In the genomic region with DNA sequence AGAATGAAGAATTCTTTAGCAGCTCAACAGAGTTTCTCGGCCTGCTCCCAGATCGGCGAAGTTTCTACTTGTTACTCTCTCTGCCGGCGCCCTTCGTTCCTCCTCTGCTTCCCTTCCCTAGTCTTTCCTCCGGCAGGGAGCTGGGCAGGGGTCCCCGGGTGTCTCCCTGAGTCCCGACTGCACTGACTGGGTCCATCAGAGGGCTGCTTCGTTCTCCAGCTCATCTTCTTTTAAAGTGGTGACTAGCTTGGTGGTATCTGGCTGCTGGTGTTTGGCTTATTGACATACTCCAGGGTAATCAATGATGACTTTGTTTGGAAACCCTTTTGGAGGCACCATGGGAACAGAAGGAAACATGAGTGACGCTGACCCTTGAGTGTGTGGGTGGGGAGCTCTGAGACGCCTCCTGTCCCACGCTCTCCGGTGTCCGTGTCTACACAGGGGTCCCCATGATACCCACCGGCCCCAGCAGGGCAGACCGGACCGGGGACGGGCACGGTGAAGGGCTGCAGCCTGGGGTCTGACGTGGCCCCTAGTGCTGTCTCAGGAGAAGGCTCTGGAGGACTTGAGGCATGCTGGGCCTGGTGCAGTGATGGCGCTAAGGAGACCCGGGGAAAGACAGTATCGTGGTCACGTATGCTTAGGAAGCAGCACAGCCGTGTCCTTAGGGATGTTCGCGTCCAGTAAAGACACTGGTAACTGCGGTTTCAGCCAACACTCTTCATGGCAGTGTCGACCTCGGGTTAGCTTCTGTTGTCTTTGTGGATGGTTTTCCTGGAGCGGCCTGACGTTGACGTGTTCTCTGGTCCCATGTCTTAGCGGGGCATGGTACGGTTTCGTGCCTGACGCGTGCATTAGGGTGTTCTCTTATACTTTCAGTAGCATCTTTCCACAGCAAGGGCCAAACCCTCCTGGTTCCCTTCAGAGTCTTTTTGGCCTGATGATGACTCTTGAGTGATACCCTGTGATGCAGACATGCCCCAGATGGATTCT, we compare ENCODE assay signal across 21 cellular contexts. TPM values are rescaled to one million over a fixed set of nuclear protein-coding genes. Genes with fewer than 3 reads are reported as not detected.
DNase-seq lines count a peak whose midpoint lies in the region; ATAC-seq, FAIRE-seq and TF ChIP-seq lines count a peak whose summit lies in the region.
"Had no signal": no experiment of that assay in that cellular context is flagged by ENCODE, and none has a peak within 500 bp of the region (broad histone marks: within the 10 kb centered on the region; RNA-seq: fewer than 3 reads in every experiment).

No MANE protein-coding gene starts in this region.

- TSS peak; percentile 30 for BruUV-seq in HepG2 (replicated peaks; lab: Mats Ljungman, UMichigan)

- POLR2A ChIA-PET in activated B cell treated with CpG ODN at 0.5 μM for 24 hours (lab: Charles Lee) (interaction anchor here (1.0 to 1.1 kb wide), 2 partner anchors 13 to 73 kb away, joined by 3 to 5 read pairs; no protein-coding TSS in a partner anchor), HepG2 (lab: Yijun Ruan, JAX) (no interaction called here)

- H3K27ac ChIP-seq in heart right ventricle (no peak overlapping the region), HepG2 (ENCODE audit: extremely low read length, insufficient read depth, low read length) (no peak overlapping the region)
- H3K27ac ChIP-seq: brain microvascular endothelial cell had no signal

- peak overlapping the region; percentile 51 for H3K27ac Mint-ChIP-seq in activated B cell treated with CpG ODN at 0.5 μM for 24 hours
- peak overlapping the region; percentile 46 for H3K27ac Mint-ChIP-seq in stimulated activated memory B cell treated with anti-CD40 and anti-IgM and Interleukin-4, amounts not matched to agents 10 μg/mL and 1 μg/mL and 100 μg/mL, for 72 hours
- H3K27ac Mint-ChIP-seq: T-helper 1 cell treated with Interleukin-12 subunit alpha and Interleukin-12 subunit beta and Interleukin-4 antibody, amounts not matched to agents 30 μg/mL and 1 μg/mL, for 36 hours had no signal

- peaks cover 3% of the 10 kb centered on the region for H3K79me2 ChIP-seq in HepG2 (ENCODE audit: insufficient read depth, low read length)

- no peak for TF ChIP-seq CTCF in heart right ventricle (IDR thresholded peaks at IDR 0.05)
- no peak for TF ChIP-seq CTCF in activated B cell treated with CpG ODN at 0.5 μM for 24 hours (IDR thresholded peaks at IDR 0.05)
- no peak for TF ChIP-seq CTCF in HepG2 (CRISPR knock-in tag; IDR thresholded peaks at IDR 0.05)

- H3K4me3 ChIP-seq in heart right ventricle (no peak overlapping the region), HepG2 (replicated peaks in 1 of 3; ENCODE audit: insufficient read depth in 1 of 3, low read depth in 2 of 3, low read length in 3 of 3) (no peak overlapping the region)
- H3K4me3 ChIP-seq: gastrocnemius medialis had no signal

- no peak overlapping the region for H3K9ac ChIP-seq in HepG2 (ENCODE audit: insufficient read depth, low read depth, low read length)

- intact Hi-C loops in Right ventricle myocardium inferior (cut with DNase I) (no loop called here), heart right ventricle (cut with DNase I) (no loop called here), activated B cell treated with CpG ODN at 0.5 μM for 24 hours (cut with micrococcal nuclease) (no loop called here), HepG2 (cut with micrococcal nuclease; ENCODE audit: unreplicated experiment) (no loop called here)

- peaks cover 0 to 18% (median 14%) of the 10 kb centered on the region in 9 donors for H3K4me1 ChIP-seq in heart right ventricle
- H3K4me1 ChIP-seq in HepG2 (ENCODE audit: insufficient read depth, low read length): no peaks in the 10 kb centered on the region

- H3K36me3 Mint-ChIP-seq in activated B cell treated with CpG ODN at 0.5 μM for 24 hours (ENCODE audit: low read depth): peaks cover 91% of the 10 kb centered on the region
- peaks cover 70% of the 10 kb centered on the region for H3K36me3 Mint-ChIP-seq in stimulated activated memory B cell treated with anti-CD40 and anti-IgM and Interleukin-4, amounts not matched to agents 10 μg/mL and 1 μg/mL and 100 μg/mL, for 72 hours
- H3K36me3 Mint-ChIP-seq: IgD-negative memory B cell had no signal

- H3K27me3 ChIP-seq in heart right ventricle (no peaks in the 10 kb centered on the region), HepG2 (ENCODE audit: control insufficient read depth in 1 of 2, insufficient read depth in 2 of 2, low read length in 2 of 2) (no peaks in the 10 kb centered on the region; a peak in 1 of 5 replicates)
- H3K27me3 ChIP-seq: brain microvascular endothelial cell, gastrocnemius medialis had no signal

- no peak for TF ChIP-seq RAD21 in HepG2 (CRISPR knock-in tag; IDR thresholded peaks at IDR 0.05)

- WGBS in heart right ventricle, 2 donors: 93 to 94% methylated on average over 39 of the region's 39 CpGs
- 93% methylated on average over 38 of the region's 39 CpGs for WGBS in HepG2 (ENCODE audit: low lambda C conversion rate)

- H3K9me3 Mint-ChIP-seq in activated B cell treated with CpG ODN at 0.5 μM for 24 hours: no peaks in the 10 kb centered on the region
- no peaks in the 10 kb centered on the region for H3K9me3 Mint-ChIP-seq in stimulated activated memory B cell treated with anti-CD40 and anti-IgM and Interleukin-4, amounts not matched to agents 10 μg/mL and 1 μg/mL and 100 μg/mL, for 72 hours
- H3K9me3 Mint-ChIP-seq: IgD-negative memory B cell; T-helper 1 cell treated with Interleukin-12 subunit alpha and Interleukin-12 subunit beta and Interleukin-4 antibody, amounts not matched to agents 30 μg/mL and 1 μg/mL, for 36 hours had no signal

- H3K4me1 Mint-ChIP-seq in activated B cell treated with CpG ODN at 0.5 μM for 24 hours: peaks cover 5% of the 10 kb centered on the region
- H3K4me1 Mint-ChIP-seq in stimulated activated memory B cell treated with anti-CD40 and anti-IgM and Interleukin-4, amounts not matched to agents 10 μg/mL and 1 μg/mL and 100 μg/mL, for 72 hours: peaks cover 13% of the 10 kb centered on the region
- H3K4me1 Mint-ChIP-seq: CD4-positive, CD25-positive, alpha-beta regulatory T cell had no signal

- peaks cover 8 to 100% (median 70%) of the 10 kb centered on the region in 9 donors for H3K36me3 ChIP-seq in heart right ventricle
- peaks cover 28 to 88% of the 10 kb centered on the region in 2 experiments for H3K36me3 ChIP-seq in HepG2 (replicated peaks in 1 of 2; ENCODE audit: control insufficient read depth in 1 of 2, insufficient read depth in 2 of 2, low read length in 2 of 2)

- H3K9me3 ChIP-seq in heart right ventricle (no peaks in the 10 kb centered on the region), HepG2 (ENCODE audit: low read length) (no peaks in the 10 kb centered on the region)
- H3K9me3 ChIP-seq: gastrocnemius medialis had no signal

- ATAC-seq in Right ventricle myocardium inferior (no peak), heart right ventricle (no peak), activated B cell treated with CpG ODN at 0.5 μM for 24 hours (ENCODE audit: low read depth) (no peak), HepG2 (no peak), GM18907 (IDR thresholded peaks at IDR 0.05; ENCODE audit: unreplicated experiment) (no peak)
- ATAC-seq in stimulated activated memory B cell treated with anti-CD40 and anti-IgM and Interleukin-4, amounts not matched to agents 10 μg/mL and 1 μg/mL and 100 μg/mL, for 72 hours: no peak
- ATAC-seq: gastrocnemius medialis, sciatic nerve had no signal

- peaks cover 4% of the 10 kb centered on the region for H4K20me1 ChIP-seq in HepG2 (ENCODE audit: insufficient read depth, low read length)

- no peak overlapping the region for H2AFZ ChIP-seq in HepG2 (ENCODE audit: low read length)

- CTCF ChIA-PET in activated B cell treated with CpG ODN at 0.5 μM for 24 hours (lab: Charles Lee) (interaction anchor here (1.5 kb wide), 1 partner anchor 37 kb away, joined by 3 read pairs; no protein-coding TSS in a partner anchor), HepG2 (lab: Yijun Ruan, JAX; ENCODE audit: low intra/inter-chr PET ratio, low total read pairs) (no interaction called here)

- peak in 1 of 2 experiments; percentile 45; a peak in 1 of 4 replicates for TF ChIP-seq POLR2A in HepG2 (IDR thresholded peaks at IDR 0.05; ENCODE audit: insufficient read depth in 1 of 2, low read depth in 2 of 2, low read length in 2 of 2)

- TF ChIP-seq EP300 in HepG2 (IDR thresholded peaks at IDR 0.05; ENCODE audit: low read depth in 2 of 2, low read length in 2 of 2) (no peak), HepG2 (CRISPR knock-in tag; IDR thresholded peaks at IDR 0.05; ENCODE audit: borderline replicate concordance) (no peak)

- no peak overlapping the region for H3K4me2 ChIP-seq in HepG2 (ENCODE audit: low read depth, low read length)

- H3K27me3 Mint-ChIP-seq in activated B cell treated with CpG ODN at 0.5 μM for 24 hours: no peaks in the 10 kb centered on the region
- no peaks in the 10 kb centered on the region for H3K27me3 Mint-ChIP-seq in stimulated activated memory B cell treated with anti-CD40 and anti-IgM and Interleukin-4, amounts not matched to agents 10 μg/mL and 1 μg/mL and 100 μg/mL, for 72 hours
- H3K27me3 Mint-ChIP-seq: CD4-positive, CD25-positive, alpha-beta regulatory T cell; IgD-negative memory B cell had no signal

- FAIRE-seq in HepG2 (lab: Jason Lieb, UNC) (no peak), RCC 7860 (lab: Jason Lieb, UNC) (no peak)
- FAIRE-seq: H54 had no signal

- in situ Hi-C loops in HepG2 (cut with HindIII; ENCODE audit: extremely low pct_ligation_motif_present, low pct_unique_long_range_greater_than_20kb): no loop called here

- H3K4me3 Mint-ChIP-seq in activated B cell treated with CpG ODN at 0.5 μM for 24 hours: no peak overlapping the region
- no peak overlapping the region for H3K4me3 Mint-ChIP-seq in stimulated activated memory B cell treated with anti-CD40 and anti-IgM and Interleukin-4, amounts not matched to agents 10 μg/mL and 1 μg/mL and 100 μg/mL, for 72 hours
- H3K4me3 Mint-ChIP-seq: IgD-negative memory B cell; T-helper 1 cell treated with Interleukin-12 subunit alpha and Interleukin-12 subunit beta and Interleukin-4 antibody, amounts not matched to agents 30 μg/mL and 1 μg/mL, for 36 hours had no signal

- peak; percentile 63 for DNase-seq in Right ventricle myocardium inferior (ENCODE audit: missing footprints)
- no peak for DNase-seq in heart right ventricle
- no peak for DNase-seq in activated B cell treated with CpG ODN at 0.5 μM for 24 hours
- DNase-seq in HepG2 (ENCODE audit: low spot score): no peak
- no peak for DNase-seq in GM03348 (ENCODE audit: low spot score)
- no peak for DNase-seq in RCC 7860 (ENCODE audit: low spot score)
- DNase-seq: activated naive CD4-positive, alpha-beta T cell; brain microvascular endothelial cell; CD4-positive, CD25-positive, alpha-beta regulatory T cell; dermis blood vessel endothelial cell; DMS79; gastrocnemius medialis; NCI-H1930; NCI-H446; SHP77 had no signal

RNA-seq across cellular contexts. Expression of gene NAXD, which starts 23.8 kb away (rescaled TPM):
- total RNA-seq in Right ventricle myocardium inferior (27.9 TPM), heart right ventricle (10 to 100 TPM; 24.7 to 33.9 (median 27.8) TPM), activated B cell treated with CpG ODN at 0.5 μM for 24 hours (31.1 and 32.7 TPM in 2 replicates), HepG2 (2016; rRNA removed; fragmentation: Illumina TruSeq; extraction: Trizol) (18.5 and 19.0 TPM in 2 replicates)
- polyA plus RNA-seq in heart right ventricle (10 to 100 TPM; 22.1 to 43.4 TPM), HepG2 (2011; rRNA removed) (23.2 and 27.0 TPM in 2 replicates)
- 5.5 and 6.3 TPM in 2 replicates for total RNA-seq in HepG2 (2016; cell fraction: cytosol; rRNA removed; fragmentation: Illumina TruSeq; extraction: Trizol; ENCODE audit: low read depth)
- total RNA-seq in HepG2 (2016; cell fraction: insoluble cytoplasmic fraction; rRNA removed; fragmentation: Illumina TruSeq; extraction: Trizol): 18.9 and 19.7 TPM in 2 replicates
- total RNA-seq in HepG2 (2016; cell fraction: membrane; rRNA removed; fragmentation: Illumina TruSeq; extraction: Trizol): 12.5 and 13.8 TPM in 2 replicates
- total RNA-seq in HepG2 (2016; cell fraction: nucleus; rRNA removed; fragmentation: Illumina TruSeq; extraction: Trizol): 20.9 and 21.0 TPM in 2 replicates
- polyA plus RNA-seq in HepG2 (2011; cell fraction: cytosol; rRNA removed): 24.7 and 25.6 TPM in 2 replicates
- polyA plus RNA-seq in HepG2 (2011; cell fraction: nucleus; rRNA removed): 81.1 and 85.3 TPM in 2 replicates
- polyA plus RNA-seq in HepG2 (2012): 18.2 and 22.0 TPM in 2 replicates
- polyA plus RNA-seq in HepG2 (2016; cell fraction: cytosol; fragmentation: Illumina TruSeq; extraction: Trizol; ENCODE audit: low read depth): 5.1 and 5.8 TPM in 2 replicates
- 18.8 and 20.5 TPM in 2 replicates for polyA plus RNA-seq in HepG2 (2016; cell fraction: insoluble cytoplasmic fraction; fragmentation: Illumina TruSeq; extraction: Trizol; ENCODE audit: low read depth)
- 10.7 and 10.9 TPM in 2 replicates for polyA plus RNA-seq in HepG2 (2016; cell fraction: membrane; fragmentation: Illumina TruSeq; extraction: Trizol; ENCODE audit: low read depth)
- 43.2 and 44.7 TPM in 2 replicates for polyA plus RNA-seq in HepG2 (2016; cell fraction: nucleus; fragmentation: Illumina TruSeq; extraction: Trizol; ENCODE audit: insufficient read depth, low read depth)
- 19.3 and 20.3 TPM in 2 replicates for polyA minus RNA-seq in HepG2 (2011; rRNA and poly(A)+ RNA removed; ENCODE audit: low replicate concordance)
- polyA minus RNA-seq in HepG2 (2011; cell fraction: cytosol; rRNA and poly(A)+ RNA removed): 4.0 and 5.5 TPM in 2 replicates
- 19.4 and 22.9 TPM in 2 replicates for polyA minus RNA-seq in HepG2 (2011; cell fraction: nucleus; rRNA and poly(A)+ RNA removed)
